In the genomic region with DNA sequence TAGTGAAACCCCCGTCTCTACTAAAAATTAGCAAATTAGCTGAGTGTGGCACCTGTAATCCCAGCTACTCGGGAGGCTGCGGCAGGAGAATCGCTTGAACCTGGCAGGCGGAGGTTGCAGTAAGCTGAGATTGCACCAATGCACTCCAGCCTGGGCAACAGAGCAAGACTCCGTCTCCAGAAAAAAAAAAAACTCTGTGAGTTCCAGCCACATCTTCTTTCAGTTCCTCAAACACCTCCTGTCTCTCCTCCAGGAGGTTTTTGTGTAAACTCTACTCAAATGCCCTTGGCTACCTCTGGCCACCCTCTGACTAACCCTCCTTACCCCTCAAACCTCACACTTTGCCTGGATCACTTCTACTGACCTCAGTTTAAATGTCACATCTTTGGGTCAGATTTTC, we compare ENCODE assay signal across 10 cellular contexts. TPM values are rescaled to one million over a fixed set of nuclear protein-coding genes. Genes with fewer than 3 reads are reported as not detected.
DNase-seq lines count a peak whose midpoint lies in the region; ATAC-seq and TF ChIP-seq lines count a peak whose summit lies in the region.
"Had no signal": no experiment of that assay in that cellular context is flagged by ENCODE, and none has a peak within 500 bp of the region (broad histone marks: within the 10 kb centered on the region; RNA-seq: fewer than 3 reads in every experiment).

No MANE protein-coding gene starts in this region.

- H3K27me3 ChIP-seq in gastrocnemius medialis = no peaks in the 10 kb centered on the region
- H3K27me3 ChIP-seq in colonic mucosa = no peaks in the 10 kb centered on the region

- H3K27me3 Mint-ChIP-seq in activated T-cell treated with anti-CD3 and anti-CD28 coated beads, Interleukin-2, amount 50 U/mL, for 72 hours (ENCODE audit: low read depth) = no peaks in the 10 kb centered on the region

- H3K36me3 Mint-ChIP-seq in activated T-cell treated with anti-CD3 and anti-CD28 coated beads, Interleukin-2, amount 50 U/mL, for 72 hours (ENCODE audit: insufficient read depth in 2 of 2) = peaks cover 3 to 19% of the 10 kb centered on the region in 2 donors

- POLR2A ChIA-PET in HEK293 (lab: Yijun Ruan, JAX) = no interaction called here

- no peak overlapping the region for H3K4me3 Mint-ChIP-seq in activated T-cell treated with anti-CD3 and anti-CD28 coated beads, Interleukin-2, amount 50 U/mL, for 72 hours

- no peak overlapping the region for H3K9ac ChIP-seq in colonic mucosa (ENCODE audit: low read depth in 2 of 2, low read length in 2 of 2)

- ATAC-seq in activated T-cell treated with anti-CD3 and anti-CD28 coated beads, Interleukin-2, amount 50 U/mL, for 72 hours (replicated peaks in 1 of 2) = no peak
- ATAC-seq in HG03521 (IDR thresholded peaks at IDR 0.05; ENCODE audit: unreplicated experiment) (peak; percentile 74), gastrocnemius medialis (no peak)

- in situ Hi-C loops in gastrocnemius medialis (cut with MboI; ENCODE audit: low sequenced_read_pairs in 4 of 4) = no loop called here

- H3K27ac Mint-ChIP-seq in activated T-cell treated with anti-CD3 and anti-CD28 coated beads, Interleukin-2, amount 50 U/mL, for 72 hours = peak overlapping the region; percentile 36

- no peaks in the 10 kb centered on the region for H3K4me1 ChIP-seq in HEK293 (ENCODE audit: control insufficient read depth, insufficient read depth, low read length)
- peaks cover 79 to 86% of the 10 kb centered on the region in 2 donors for H3K4me1 ChIP-seq in gastrocnemius medialis
- H3K4me1 ChIP-seq in colonic mucosa = no peaks in the 10 kb centered on the region

- H3K36me3 ChIP-seq in HEK293 (ENCODE audit: control insufficient read depth in 2 of 2, insufficient read depth in 1 of 2, low read length in 2 of 2) (no peaks in the 10 kb centered on the region), gastrocnemius medialis (no peaks in the 10 kb centered on the region), colonic mucosa (no peaks in the 10 kb centered on the region)

- H3K4me1 Mint-ChIP-seq in activated T-cell treated with anti-CD3 and anti-CD28 coated beads, Interleukin-2, amount 50 U/mL, for 72 hours (ENCODE audit: low read depth) = peaks cover 72% of the 10 kb centered on the region

- H3K4me3 ChIP-seq in HEK293 (ENCODE audit: low read depth, low read length) = no peak overlapping the region
- no peak overlapping the region for H3K4me3 ChIP-seq in gastrocnemius medialis
- H3K4me3 ChIP-seq in colonic mucosa = no peak overlapping the region

- H3K27ac ChIP-seq in HEK293 (ENCODE audit: extremely low read depth, low read depth, low read length) (no peak overlapping the region), gastrocnemius medialis (peak overlapping the region; percentile 82 to 87 (median 86)), colonic mucosa (no peak overlapping the region)

- H3K9me3 ChIP-seq in HEK293 (ENCODE audit: control insufficient read depth, insufficient read depth, low read depth, low read length) (no peaks in the 10 kb centered on the region), gastrocnemius medialis (no peaks in the 10 kb centered on the region), colonic mucosa (no peaks in the 10 kb centered on the region)

- no peak for DNase-seq in activated T-cell treated with anti-CD3 and anti-CD28 coated beads, Interleukin-2, amount 50 U/mL, for 72 hours
- no peak for DNase-seq in activated T-cell treated with anti-CD3 and anti-CD28 coated beads, Interleukin-2, amount 50 U/mL, for 1 hour
- DNase-seq in gastrocnemius medialis = no peak
- no peak for DNase-seq in colonic mucosa
- no peak for DNase-seq in NCI-H1930 (lab: John Stamatoyannopoulos, UW)
- no peak for DNase-seq in EL
- DNase-seq: NCI-H1105, T-helper 1 cell had no signal

- no peak for TF ChIP-seq POLR2A in gastrocnemius medialis (IDR thresholded peaks at IDR 0.05)

- no peaks in the 10 kb centered on the region for H3K9me3 Mint-ChIP-seq in activated T-cell treated with anti-CD3 and anti-CD28 coated beads, Interleukin-2, amount 50 U/mL, for 72 hours

- TF ChIP-seq CTCF in HEK293 (tag by site-specific recombination; IDR thresholded peaks at IDR 0.05) = no peak
- TF ChIP-seq CTCF in gastrocnemius medialis (IDR thresholded peaks at IDR 0.05 in 4 of 5, conservative IDR thresholded peaks at IDR 0.05 in 1 of 5) = no peak
- no peak for TF ChIP-seq CTCF in colonic mucosa (IDR thresholded peaks at IDR 0.05)

- CTCF ChIA-PET in HEK293 (lab: Yijun Ruan, JAX) = interaction anchor here (0.5 to 1.8 kb wide), 4 partner anchors 19 to 412 kb away, joined by 3 to 6 read pairs (median 3); no protein-coding TSS in a partner anchor

- intact Hi-C loops in gastrocnemius medialis (cut with DNase I; ENCODE audit: low total_unique reads) (no loop called here), colonic mucosa (cut with DNase I) (no loop called here)

TF ChIP-seq in HEK293, 187 proteins besides CTCF, POLR2A, EP300 and RAD21:
- TF ChIP-seq ZNF121 (tag by site-specific recombination; IDR thresholded peaks at IDR 0.05) (peak; percentile 35; the same call in 1 of the 2 replicates), ZNF560 (tag by site-specific recombination; IDR thresholded peaks at IDR 0.05; ENCODE audit: borderline replicate concordance) (no peak)
TF ChIP-seq in HEK293: peak in this region for 1.

RNA-seq across cellular contexts. Expression of a gene that starts 38.1 kb away (rescaled TPM):
- 10 to 100 TPM; 62.0 to 69.5 TPM for total RNA-seq in activated T-cell treated with anti-CD3 and anti-CD28 coated beads, Interleukin-2, amount 50 U/mL, for 72 hours
- total RNA-seq in gastrocnemius medialis (10 to 100 TPM in 1 of 4 donors, 1 to 10 TPM in 3; 6.0 to 14.8 (median 7.5) TPM), colonic mucosa (1 to 10 TPM; 4.7 to 5.7 TPM)

RNA-seq across cellular contexts. Expression of a gene that starts 53.7 kb away (rescaled TPM):
- 10 to 100 TPM; 17.2 to 20.9 TPM for total RNA-seq in activated T-cell treated with anti-CD3 and anti-CD28 coated beads, Interleukin-2, amount 50 U/mL, for 72 hours
- 10 to 100 TPM in 3 of 4 donors, 1 to 10 TPM in 1; 9.2 to 15.7 (median 11.7) TPM for total RNA-seq in gastrocnemius medialis
- total RNA-seq in colonic mucosa = 100 to 1,000 TPM; 112 to 144 TPM

Comparison
In these comparisons a context has a peak if more than half of its experiments do, and no peak if none do; other contexts are left out.
1. H3K27ac ChIP-seq: peak in gastrocnemius medialis (4 of 4); none in HEK293 (single experiment) and colonic mucosa (single experiment).
2. RNA of a gene that starts 53.7 kb away (total RNA-seq): 112 to 144 TPM in colonic mucosa; 17.2 to 20.9 TPM in activated T-cell treated with anti-CD3 and anti-CD28 coated beads, Interleukin-2, amount 50 U/mL, for 72 hours and 9.2 to 15.7 TPM in gastrocnemius medialis; every median in the first group is over 4 times any median in the second.